15 cellular contexts compared by ENCODE assay signal in genomic region chr2:98293931-98294687, GRCh38. TPM values are rescaled to one million over a fixed set of nuclear protein-coding genes. Genes with fewer than 3 reads are reported as not detected.
"Had no signal": no experiment of that assay in that cellular context is flagged by ENCODE, and none has a peak within 500 bp of the region (broad histone marks: within the 10 kb centered on the region; RNA-seq: fewer than 3 reads in every experiment).

No MANE protein-coding gene starts in this region.

- H3K27ac ChIP-seq: cardiac muscle cell, prostate gland, sigmoid colon, spleen, testis, upper lobe of right lung had no signal

- DNase-seq: activated CD4-positive, alpha-beta memory T cell treated with anti-CD3 and anti-CD28 coated beads, Interleukin-2, amount 10 ng/mL, durations not matched to agents 7 days and 5 days; activated gamma-delta T cell; activated T-cell treated with anti-CD3 and anti-CD28 coated beads, Interleukin-2, amount 50 U/mL, for 48 hours; left colon; mesendoderm; sigmoid colon; spleen; SW 1271; testis; upper lobe of right lung had no signal

- H3K4me3 ChIP-seq: cardiac muscle cell, prostate gland, sigmoid colon, spleen, testis, upper lobe of right lung had no signal

- H3K27me3 ChIP-seq: cardiac muscle cell, sigmoid colon, testis had no signal

- H3K9me3 ChIP-seq: prostate gland, sigmoid colon, testis, upper lobe of right lung had no signal

- ATAC-seq: activated naive CD4-positive, alpha-beta T cell treated with anti-CD3 and anti-CD28 coated beads, Interleukin-2, amount 50 U/mL, for 72 hours; esophagus mucosa; left colon; upper lobe of right lung had no signal

- H3K36me3 ChIP-seq: cardiac muscle cell, prostate gland, sigmoid colon, spleen, upper lobe of right lung had no signal

- H3K4me1 ChIP-seq: prostate gland, sigmoid colon, testis, upper lobe of right lung had no signal

RNA-seq across cellular contexts. Expression of gene CNGA3, which starts 52.1 kb away (rescaled TPM):
- total RNA-seq: activated CD4-positive, alpha-beta memory T cell treated with anti-CD3 and anti-CD28 coated beads, Interleukin-2, amount 10 ng/mL, durations not matched to agents 7 days and 5 days; activated naive CD4-positive, alpha-beta T cell treated with anti-CD3 and anti-CD28 coated beads, Interleukin-2, amount 50 U/mL, for 72 hours; cardiac muscle cell; esophagus mucosa; SK-MEL-5; spleen had no signal
- polyA plus RNA-seq: cardiac muscle cell, spleen had no signal
